ENCODE assay signal across 10 cellular contexts in the genomic region with DNA sequence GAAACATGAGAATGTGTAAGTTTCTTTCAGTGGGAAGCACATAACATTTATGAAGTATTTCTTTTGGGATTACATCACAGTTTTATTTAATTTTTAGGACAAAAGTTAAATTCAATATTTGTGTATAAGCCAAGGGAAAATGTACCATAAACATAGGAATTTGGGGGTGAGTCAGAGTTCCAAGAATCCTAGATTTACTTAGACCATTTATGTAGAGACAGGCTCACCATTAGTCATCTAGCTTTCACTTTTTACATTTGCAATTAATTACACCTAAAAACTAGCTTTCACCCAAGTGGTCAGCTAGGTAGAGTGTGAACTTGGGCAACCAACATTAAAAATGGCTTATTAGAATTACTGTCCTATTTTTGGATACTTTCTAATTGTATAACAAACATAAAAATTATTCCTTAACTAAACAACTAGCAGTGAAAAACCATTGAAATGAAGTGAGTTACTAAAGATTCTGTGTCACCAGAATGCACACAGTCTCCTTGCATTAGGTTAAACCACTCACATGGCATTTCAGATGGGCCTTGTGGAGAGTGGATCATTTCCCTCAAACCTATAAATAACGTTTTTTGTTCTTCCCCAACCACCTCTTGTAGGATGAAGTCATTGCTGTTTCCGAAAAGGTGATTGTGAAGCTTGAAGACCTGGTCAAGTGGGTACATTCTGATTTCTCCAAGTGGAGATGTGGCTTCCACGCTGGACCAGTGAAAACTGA. TPM values are rescaled to one million over a fixed set of nuclear protein-coding genes. Genes with fewer than 3 reads are reported as not detected.
DNase-seq lines count a peak whose midpoint lies in the region; ATAC-seq, FAIRE-seq and TF ChIP-seq lines count a peak whose summit lies in the region.
"Had no signal": no experiment of that assay in that cellular context is flagged by ENCODE, and none has a peak within 500 bp of the region (broad histone marks: within the 10 kb centered on the region; RNA-seq: fewer than 3 reads in every experiment).

No MANE protein-coding gene starts in this region.

- peaks cover 66% of the 10 kb centered on the region for H3K4me1 ChIP-seq in CD4-positive, CD25-positive, alpha-beta regulatory T cell (ENCODE audit: control insufficient read depth, insufficient read depth, low read length, poor library complexity, severe bottlenecking)

- TF ChIP-seq CTCF in bronchial epithelial cell (IDR thresholded peaks at IDR 0.05; ENCODE audit: insufficient read depth, low read length, severe bottlenecking) = no peak
- TF ChIP-seq CTCF in omental fat pad (IDR thresholded peaks at IDR 0.05) = no peak

- H3K4me3 Mint-ChIP-seq in CD4-positive, CD25-positive, alpha-beta regulatory T cell = peak overlapping the region in 3 of 4 donors; percentile 30 to 85 (median 53)
- H3K4me3 Mint-ChIP-seq: neural crest cell had no signal

- no peaks in the 10 kb centered on the region for H3K27me3 Mint-ChIP-seq in CD4-positive, CD25-positive, alpha-beta regulatory T cell

- no peak for FAIRE-seq in bronchial epithelial cell (lab: Jason Lieb, UNC)

- peaks cover 60 to 91% (median 75%) of the 10 kb centered on the region in 4 donors for H3K4me1 Mint-ChIP-seq in CD4-positive, CD25-positive, alpha-beta regulatory T cell

- peak overlapping the region; percentile 22 for H3K4me3 ChIP-seq in CD4-positive, CD25-positive, alpha-beta regulatory T cell (ENCODE audit: low read depth, low read length)
- H3K4me3 ChIP-seq in bronchial epithelial cell (ENCODE audit: low read depth, low read length) = no peak overlapping the region

- no peaks in the 10 kb centered on the region for H3K9me3 ChIP-seq in CD4-positive, CD25-positive, alpha-beta regulatory T cell (ENCODE audit: control insufficient read depth in 2 of 2, low read length in 2 of 2)

- DNase-seq in CD4-positive, CD25-positive, alpha-beta regulatory T cell = no peak
- DNase-seq in NCI-H226 = peak; percentile 69
- peak; percentile 87 for DNase-seq in bronchial epithelial cell (ENCODE audit: low read depth)
- no peak for DNase-seq in omental fat pad (ENCODE audit: low spot score)
- DNase-seq in NCI-H2171 treated with DMSO at 0.1 percent for 48 hours (lab: John Stamatoyannopoulos, UW) = no peak
- no peak for DNase-seq in NCI-H1436 (lab: John Stamatoyannopoulos, UW)

- ATAC-seq in CD4-positive, CD25-positive, alpha-beta regulatory T cell (ENCODE audit: low read depth in 2 of 2) = no peak
- ATAC-seq in omental fat pad (ENCODE audit: low FRiP score) (peak; percentile 75), HG03025 (IDR thresholded peaks at IDR 0.05; ENCODE audit: low FRiP score, unreplicated experiment) (no peak), GM18907 (IDR thresholded peaks at IDR 0.05; ENCODE audit: unreplicated experiment) (no peak)

- peak overlapping the region; percentile 66 for H3K27ac ChIP-seq in CD4-positive, CD25-positive, alpha-beta regulatory T cell (ENCODE audit: insufficient read depth, low read length, poor library complexity, severe bottlenecking)
- H3K27ac ChIP-seq: KMS-11 had no signal

- peaks cover 0 to 4% (median 0%) of the 10 kb centered on the region in 7 donors for H3K9me3 Mint-ChIP-seq in CD4-positive, CD25-positive, alpha-beta regulatory T cell

- no peaks in the 10 kb centered on the region for H3K27me3 ChIP-seq in CD4-positive, CD25-positive, alpha-beta regulatory T cell (ENCODE audit: control insufficient read depth, insufficient read depth, low read length)
- H3K27me3 ChIP-seq in bronchial epithelial cell (ENCODE audit: control insufficient read depth, insufficient read depth, low read length) = no peaks in the 10 kb centered on the region

- peaks cover 33% of the 10 kb centered on the region for H3K36me3 Mint-ChIP-seq in CD4-positive, CD25-positive, alpha-beta regulatory T cell

- peaks cover 26% of the 10 kb centered on the region for H3K36me3 ChIP-seq in CD4-positive, CD25-positive, alpha-beta regulatory T cell (ENCODE audit: control insufficient read depth, insufficient read depth, low read length)
- peaks cover 3% of the 10 kb centered on the region for H3K36me3 ChIP-seq in bronchial epithelial cell (ENCODE audit: control insufficient read depth, insufficient read depth, low read length)

- H3K27ac Mint-ChIP-seq in CD4-positive, CD25-positive, alpha-beta regulatory T cell = peak overlapping the region; percentile 67 to 95 (median 75)

RNA-seq across cellular contexts. Expression of a gene that starts 38.2 kb away (rescaled TPM):
- 169 TPM for total RNA-seq in CD4-positive, CD25-positive, alpha-beta regulatory T cell
- polyA plus RNA-seq in CD4-positive, CD25-positive, alpha-beta regulatory T cell = 10 to 100 TPM; 58.1 to 67.2 (median 62.5) TPM
- 7.1 and 13.7 TPM in 2 replicates for total RNA-seq in bronchial epithelial cell
- 100 to 1,000 TPM in 3 of 4 donors, 10 to 100 TPM in 1; 57.5 to 163 (median 123) TPM for total RNA-seq in omental fat pad

Comparison
In these comparisons a context has a peak if more than half of its experiments do, and no peak if none do; other contexts are left out.
1. DNase-seq: peak in NCI-H226 (single experiment) and bronchial epithelial cell (single experiment); none in CD4-positive, CD25-positive, alpha-beta regulatory T cell (0 of 3), omental fat pad (single experiment), NCI-H2171 treated with DMSO at 0.1 percent for 48 hours (single experiment) and NCI-H1436 (single experiment).